26 cellular contexts compared by ENCODE assay signal in genomic region chr19:2175742-2176141, GRCh38. TPM values are rescaled to one million over a fixed set of nuclear protein-coding genes. Genes with fewer than 3 reads are reported as not detected.
DNase-seq lines count a peak whose midpoint lies in the region; ATAC-seq and TF ChIP-seq lines count a peak whose summit lies in the region.
"Had no signal": no experiment of that assay in that cellular context is flagged by ENCODE, and none has a peak within 500 bp of the region (broad histone marks: within the 10 kb centered on the region; RNA-seq: fewer than 3 reads in every experiment).

No MANE protein-coding gene starts in this region.

- 89 to 94% methylated on average over 10 to 14 of the region's 14 CpGs for WGBS in endodermal cell (ENCODE audit: insufficient coverage in 1 of 2, insufficient read length in 1 of 2), 2 experiments
- 90% methylated on average over 14 of the region's 14 CpGs for WGBS in smooth muscle cell (ENCODE audit: low lambda C conversion rate)

- H3K79me2 ChIP-seq in MM.1S (ENCODE audit: low read length) = peaks cover 100% of the 10 kb centered on the region
- peaks cover 94% of the 10 kb centered on the region for H3K79me2 ChIP-seq in smooth muscle cell (ENCODE audit: low read depth)

- H3K9me2 ChIP-seq in MM.1S (replicated peaks; ENCODE audit: insufficient read depth, low read length) = no peaks in the 10 kb centered on the region

- H3K9ac ChIP-seq in BLaER1 (no peak overlapping the region), endodermal cell (ENCODE audit: extremely low read depth, low read length, poor library complexity, severe bottlenecking) (no peak overlapping the region), MM.1S (ENCODE audit: low read length) (no peak overlapping the region), smooth muscle cell (ENCODE audit: low read depth) (no peak overlapping the region)

- no peaks in the 10 kb centered on the region for H3F3A ChIP-seq in MM.1S (ENCODE audit: insufficient read depth, low read length)
- no peaks in the 10 kb centered on the region for H3F3A ChIP-seq in smooth muscle cell (ENCODE audit: low read depth)

- in situ Hi-C loops in GM13976 (cut with MboI; ENCODE audit: low sequenced_read_pairs, unreplicated experiment) = no loop called here

- no peaks in the 10 kb centered on the region for H3K9me3 ChIP-seq in BLaER1
- H3K9me3 ChIP-seq in HEK293 (ENCODE audit: control insufficient read depth, insufficient read depth, low read depth, low read length) = no peaks in the 10 kb centered on the region
- no peaks in the 10 kb centered on the region for H3K9me3 ChIP-seq in endodermal cell (ENCODE audit: control insufficient read depth, low read length)
- H3K9me3 ChIP-seq in MM.1S (replicated peaks; ENCODE audit: insufficient read depth, low read length) = no peaks in the 10 kb centered on the region
- H3K9me3 ChIP-seq in smooth muscle cell (replicated peaks; ENCODE audit: low read depth) = no peaks in the 10 kb centered on the region
- H3K9me3 ChIP-seq: adrenal gland, heart left ventricle, upper lobe of left lung had no signal

- H3K27me3 ChIP-seq in BLaER1 (no peaks in the 10 kb centered on the region), endodermal cell (ENCODE audit: control insufficient read depth, insufficient read depth, low read length, poor library complexity, severe bottlenecking) (no peaks in the 10 kb centered on the region), MM.1S (replicated peaks; ENCODE audit: insufficient read depth, low read length) (no peaks in the 10 kb centered on the region), smooth muscle cell (ENCODE audit: low read depth) (no peaks in the 10 kb centered on the region)
- H3K27me3 ChIP-seq: adrenal gland, brain microvascular endothelial cell, heart left ventricle, upper lobe of left lung had no signal

- H3K9me3 Mint-ChIP-seq in endodermal cell (no peaks in the 10 kb centered on the region), mesothelial cell of epicardium (no peaks in the 10 kb centered on the region)
- H3K9me3 Mint-ChIP-seq: memory B cell had no signal

- H3K4me1 Mint-ChIP-seq in endodermal cell = peaks cover 11% of the 10 kb centered on the region
- H3K4me1 Mint-ChIP-seq in mesothelial cell of epicardium = peaks cover 33% of the 10 kb centered on the region

- H3K4me1 ChIP-seq in BLaER1 (peaks cover 91% of the 10 kb centered on the region), HEK293 (ENCODE audit: control insufficient read depth, insufficient read depth, low read length) (peaks cover 11% of the 10 kb centered on the region), endodermal cell (ENCODE audit: control insufficient read depth, insufficient read depth, low read length) (peaks cover 10% of the 10 kb centered on the region), MM.1S (ENCODE audit: low read length) (no peaks in the 10 kb centered on the region), smooth muscle cell (ENCODE audit: low read depth) (peaks cover 10% of the 10 kb centered on the region)

- H3K27me3 Mint-ChIP-seq in endodermal cell (ENCODE audit: insufficient read depth) (no peaks in the 10 kb centered on the region), mesothelial cell of epicardium (ENCODE audit: low read depth) (no peaks in the 10 kb centered on the region)
- H3K27me3 Mint-ChIP-seq: B cell, memory B cell had no signal

- POLR2A ChIA-PET in HEK293 (lab: Yijun Ruan, JAX) = no interaction called here

- CTCF ChIA-PET in HEK293 (lab: Yijun Ruan, JAX) = no interaction called here

- DNase-seq in endodermal cell = no peak
- DNase-seq in mesothelial cell of epicardium (ENCODE audit: low spot score in 2 of 2, unreplicated experiment in 2 of 2) = no peak
- DNase-seq in GM13976 (ENCODE audit: low spot score) = no peak
- DNase-seq in MM.1S = no peak
- DNase-seq in smooth muscle cell (lab: John Stamatoyannopoulos, UW; ENCODE audit: unreplicated experiment) = no peak
- DNase-seq: activated CD4-positive, alpha-beta T cell treated with anti-CD3 and anti-CD28 coated beads for 48 hours; activated gamma-delta T cell treated with Interleukin-2 at 50 U/mL for 16 hours; activated T-cell treated with anti-CD3 and anti-CD28 coated beads, Interleukin-2, amount 50 U/mL, for 1 hour; brain microvascular endothelial cell; GDM1; KG1; NCI-H1436; NCI-H2107; OCI-M1; Right ventricle myocardium superior; small intestine; stimulated activated CD4-positive, alpha-beta T cell treated with anti-CD3 and anti-CD28 coated beads, Interleukin-1b, Interleukin-23, amount 100 ng/mL, for 48 hours; stimulated activated CD8-positive, alpha-beta memory T cell treated with anti-CD3 and anti-CD28 coated beads, Interleukin-4, amount 100 ng/mL, for 48 hours had no signal

- H3K4me2 ChIP-seq in BLaER1 = peak overlapping the region; percentile 36
- H3K4me2 ChIP-seq in MM.1S (ENCODE audit: low read depth, low read length) = no peak overlapping the region
- no peak overlapping the region for H3K4me2 ChIP-seq in smooth muscle cell

- H3K4me3 ChIP-seq in BLaER1 (no peak overlapping the region), HEK293 (ENCODE audit: low read depth, low read length) (no peak overlapping the region), endodermal cell (ENCODE audit: low read length) (no peak overlapping the region), MM.1S (ENCODE audit: low read length) (no peak overlapping the region), smooth muscle cell (no peak overlapping the region)
- H3K4me3 ChIP-seq: adrenal gland, heart left ventricle, upper lobe of left lung had no signal

- H3K36me3 Mint-ChIP-seq in endodermal cell (ENCODE audit: low read depth) = peaks cover 5% of the 10 kb centered on the region
- peaks cover 6% of the 10 kb centered on the region for H3K36me3 Mint-ChIP-seq in mesothelial cell of epicardium

- ATAC-seq in GM19452 (IDR thresholded peaks at IDR 0.05; ENCODE audit: unreplicated experiment) = no peak

- H4K20me1 ChIP-seq in BLaER1 (peaks cover 100% of the 10 kb centered on the region), MM.1S (ENCODE audit: insufficient read depth, low read length) (peaks cover 70% of the 10 kb centered on the region), smooth muscle cell (ENCODE audit: low read depth) (peaks cover 97% of the 10 kb centered on the region)

- H3K27ac Mint-ChIP-seq in endodermal cell = peak overlapping the region; percentile 75
- H3K27ac Mint-ChIP-seq in mesothelial cell of epicardium = peak overlapping the region; percentile 11
- H3K27ac Mint-ChIP-seq: B cell, memory B cell had no signal

- no peak overlapping the region for H2AFZ ChIP-seq in MM.1S (ENCODE audit: low read length)
- no peak overlapping the region for H2AFZ ChIP-seq in smooth muscle cell (ENCODE audit: low read depth)

- H3K36me3 ChIP-seq in BLaER1 = peaks cover 70% of the 10 kb centered on the region
- peaks cover 0 to 3% of the 10 kb centered on the region in 2 experiments; a peak in 2 of 3 replicates for H3K36me3 ChIP-seq in HEK293 (ENCODE audit: control insufficient read depth in 2 of 2, insufficient read depth in 1 of 2, low read length in 2 of 2)
- H3K36me3 ChIP-seq in endodermal cell (ENCODE audit: control insufficient read depth, insufficient read depth, low read length) = no peaks in the 10 kb centered on the region
- H3K36me3 ChIP-seq in MM.1S (replicated peaks; ENCODE audit: insufficient read depth, low read length) = no peaks in the 10 kb centered on the region
- no peaks in the 10 kb centered on the region for H3K36me3 ChIP-seq in smooth muscle cell (ENCODE audit: low read depth)
- H3K36me3 ChIP-seq: adrenal gland had no signal

- no peak for TF ChIP-seq CTCF in HEK293 (tag by site-specific recombination; IDR thresholded peaks at IDR 0.05)
- TF ChIP-seq CTCF in endodermal cell (conservative IDR thresholded peaks at IDR 0.05) = no peak
- TF ChIP-seq CTCF in mesothelial cell of epicardium (IDR thresholded peaks at IDR 0.05; ENCODE audit: unreplicated experiment) = no peak
- TF ChIP-seq CTCF in GM13976 (IDR thresholded peaks at IDR 0.05; ENCODE audit: borderline replicate concordance, control extremely low read depth, extremely low read depth, insufficient read depth, missing control alignments) = no peak
- no peak for TF ChIP-seq CTCF in MM.1S (IDR thresholded peaks at IDR 0.05; ENCODE audit: low read length)
- no peak for TF ChIP-seq CTCF in smooth muscle cell (IDR thresholded peaks at IDR 0.05; ENCODE audit: borderline replicate concordance, insufficient read depth, poor library complexity, severe bottlenecking)

- H3K4me3 Mint-ChIP-seq in endodermal cell (no peak overlapping the region), mesothelial cell of epicardium (no peak overlapping the region)
- H3K4me3 Mint-ChIP-seq: B cell, memory B cell had no signal

- peak overlapping the region; percentile 22 for H3K27ac ChIP-seq in BLaER1
- H3K27ac ChIP-seq in HEK293 (ENCODE audit: extremely low read depth, low read depth, low read length) = no peak overlapping the region
- peak overlapping the region; percentile 17 for H3K27ac ChIP-seq in endodermal cell (ENCODE audit: low read depth, low read length)
- H3K27ac ChIP-seq in MM.1S (ENCODE audit: low read length) = no peak overlapping the region
- no peak overlapping the region for H3K27ac ChIP-seq in smooth muscle cell (ENCODE audit: low read depth)
- H3K27ac ChIP-seq: brain microvascular endothelial cell had no signal

TF ChIP-seq in HEK293, 187 proteins besides CTCF, POLR2A, EP300 and RAD21 (continues in another document):
- peak; percentile 94 for TF ChIP-seq ZNF600 (tag by site-specific recombination; IDR thresholded peaks at IDR 0.05)
- no peak for TF ChIP-seq ZNF23 (tag by site-specific recombination; IDR thresholded peaks at IDR 0.05; ENCODE audit: borderline replicate concordance)
- TF ChIP-seq ZEB2 (tag by site-specific recombination; IDR thresholded peaks at IDR 0.05) = no peak
- no peak for TF ChIP-seq ZSCAN4 (tag by site-specific recombination; IDR thresholded peaks at IDR 0.05)
- TF ChIP-seq ZNF423 (tag by site-specific recombination; IDR thresholded peaks at IDR 0.05) = no peak

RNA-seq across cellular contexts. Expression of gene DOT1L, which starts 12.0 kb away (rescaled TPM):
- total RNA-seq in endodermal cell (100 to 1,000 TPM in 1 of 2 donors, 10 to 100 TPM in 1; 84.3 to 102 TPM), mesothelial cell of epicardium (54.1 to 59.1 TPM (median 58.2 TPM) in 3 replicates), smooth muscle cell (4.2 and 4.8 TPM in 2 replicates)
- 78.1 TPM for polyA plus RNA-seq in endodermal cell (2013, experiment 1 of 2)
- polyA plus RNA-seq in endodermal cell (2013, experiment 2 of 2) = 65.1 TPM
- 3.4 and 5.5 TPM in 2 replicates for polyA plus RNA-seq in smooth muscle cell

RNA-seq across cellular contexts. Expression of gene AP3D1, which starts 24.4 kb away (rescaled TPM):
- 100 to 1,000 TPM; 162 to 181 TPM for total RNA-seq in endodermal cell
- 115 TPM for polyA plus RNA-seq in endodermal cell (2013, experiment 1 of 2)
- 103 TPM for polyA plus RNA-seq in endodermal cell (2013, experiment 2 of 2)
- 107 to 116 TPM (median 115 TPM) in 3 replicates for total RNA-seq in mesothelial cell of epicardium
- total RNA-seq in smooth muscle cell = 43.0 and 66.2 TPM in 2 replicates
- 81.0 and 82.8 TPM in 2 replicates for polyA plus RNA-seq in smooth muscle cell

Comparison
In these comparisons a context has a peak if more than half of its experiments do, and no peak if none do; other contexts are left out.
1. H3K27ac ChIP-seq: peak in BLaER1 (single experiment) and endodermal cell (single experiment); none in HEK293 (single experiment), MM.1S (single experiment) and smooth muscle cell (single experiment).